ENCODE assay signal across 13 cellular contexts in genomic region chr9:101176384-101176783, GRCh38.
DNase-seq lines count a peak whose midpoint lies in the region; ATAC-seq, FAIRE-seq and TF ChIP-seq lines count a peak whose summit lies in the region.
"Had no signal": no experiment of that assay in that cellular context is flagged by ENCODE, and none has a peak within 500 bp of the region (broad histone marks: within the 10 kb centered on the region; RNA-seq: fewer than 3 reads in every experiment).

No MANE protein-coding gene starts in this region.

- no peaks in the 10 kb centered on the region for H3K4me1 ChIP-seq in K562 (replicated peaks in 1 of 2; ENCODE audit: control insufficient read depth in 2 of 2, insufficient read depth in 2 of 2, low read length in 2 of 2)
- H3K4me1 ChIP-seq in CD8-positive, alpha-beta T cell (ENCODE audit: insufficient read depth, low read length) = no peaks in the 10 kb centered on the region

- no peak overlapping the region for H3K4me2 ChIP-seq in K562 (ENCODE audit: insufficient read depth, low read length)

- in situ Hi-C loops in ACHN (cut with HindIII; ENCODE audit: low pct_ligation_motif_present, low pct_unique_long_range_greater_than_20kb, low sequenced_read_pairs) = no loop called here
- in situ Hi-C loops in K562 (cut with MboI) = no loop called here

- H3K36me3 ChIP-seq in K562 (ENCODE audit: control insufficient read depth, insufficient read depth, low read length) = no peaks in the 10 kb centered on the region
- H3K36me3 ChIP-seq in CD8-positive, alpha-beta T cell (ENCODE audit: insufficient read depth, low read length) = no peaks in the 10 kb centered on the region

- H3K27me3 Mint-ChIP-seq in CD8-positive, alpha-beta T cell (ENCODE audit: low read depth) = peaks cover 3% of the 10 kb centered on the region
- H3K27me3 Mint-ChIP-seq in activated T-helper 1 cell treated with anti-CD3 and anti-CD28 coated beads, Interleukin-12 subunit alpha, Interleukin-12 subunit beta, Interleukin-2, Interleukin-4 antibody, amounts not matched to agents 30 ng/mL and 10 ng/mL and 1 ng/mL, durations not matched to agents 14 hours and 24 hours and 36 hours (ENCODE audit: insufficient read depth) = no peaks in the 10 kb centered on the region

- H3K27ac Mint-ChIP-seq in CD8-positive, alpha-beta T cell = no peak overlapping the region
- H3K27ac Mint-ChIP-seq in activated T-helper 1 cell treated with anti-CD3 and anti-CD28 coated beads, Interleukin-12 subunit alpha, Interleukin-12 subunit beta, Interleukin-2, Interleukin-4 antibody, amounts not matched to agents 30 ng/mL and 10 ng/mL and 1 ng/mL, durations not matched to agents 14 hours and 24 hours and 36 hours = no peak overlapping the region

- no peaks in the 10 kb centered on the region for H3K9me1 ChIP-seq in K562 (ENCODE audit: control insufficient read depth, insufficient read depth, low read length)

- no peak overlapping the region for H2AFZ ChIP-seq in K562 (ENCODE audit: low read depth, low read length)

- H3K9me3 ChIP-seq in K562 (replicated peaks; ENCODE audit: control insufficient read depth, insufficient read depth, low read depth, low read length) = no peaks in the 10 kb centered on the region
- no peaks in the 10 kb centered on the region for H3K9me3 ChIP-seq in CD8-positive, alpha-beta T cell (ENCODE audit: low read length)

- H3K4me3 ChIP-seq in GM12875 (ENCODE audit: low read depth, low read length) (no peak overlapping the region), K562 (no peak overlapping the region)
- no peak overlapping the region for H3K4me3 ChIP-seq in Jurkat, Clone E6-1 (ENCODE audit: low read length)
- no peak overlapping the region for H3K4me3 ChIP-seq in CD8-positive, alpha-beta T cell (ENCODE audit: low read depth, low read length)

- no peak for TF ChIP-seq RAD21 in K562 (CRISPR knock-in tag; conservative IDR thresholded peaks at IDR 0.05 in 1 of 2, IDR thresholded peaks at IDR 0.05 in 1 of 2)

- CTCF ChIA-PET in K562 (lab: Yijun Ruan, JAX; ENCODE audit: low intra/inter-chr PET ratio) = no interaction called here
- CTCF ChIA-PET in CD8-positive, alpha-beta T cell (lab: Charles Lee) = no interaction called here

- 2% methylated on average over 5 of the region's 5 CpGs for WGBS in K562 (ENCODE audit: insufficient coverage, low coverage, missing lambda C conversion rate)

- no peaks in the 10 kb centered on the region for H3K9me3 Mint-ChIP-seq in CD8-positive, alpha-beta T cell
- no peaks in the 10 kb centered on the region for H3K9me3 Mint-ChIP-seq in activated T-helper 1 cell treated with anti-CD3 and anti-CD28 coated beads, Interleukin-12 subunit alpha, Interleukin-12 subunit beta, Interleukin-2, Interleukin-4 antibody, amounts not matched to agents 30 ng/mL and 10 ng/mL and 1 ng/mL, durations not matched to agents 14 hours and 24 hours and 36 hours

- no peaks in the 10 kb centered on the region for H3K36me3 Mint-ChIP-seq in CD8-positive, alpha-beta T cell
- no peaks in the 10 kb centered on the region for H3K36me3 Mint-ChIP-seq in activated T-helper 1 cell treated with anti-CD3 and anti-CD28 coated beads, Interleukin-12 subunit alpha, Interleukin-12 subunit beta, Interleukin-2, Interleukin-4 antibody, amounts not matched to agents 30 ng/mL and 10 ng/mL and 1 ng/mL, durations not matched to agents 14 hours and 24 hours and 36 hours (ENCODE audit: low read depth)

- POLR2A ChIA-PET in K562 (lab: Yijun Ruan, JAX) = no interaction called here
- POLR2A ChIA-PET in CD8-positive, alpha-beta T cell (lab: Charles Lee) = no interaction called here

- no peaks in the 10 kb centered on the region for H4K20me1 ChIP-seq in K562 (replicated peaks; ENCODE audit: control insufficient read depth, insufficient read depth, low read length)

- TF ChIP-seq EP300 in K562 (IDR thresholded peaks at IDR 0.05; ENCODE audit: low read length) = no peak

- intact Hi-C loops in K562 (cut with micrococcal nuclease) = no loop called here
- intact Hi-C loops in CD8-positive, alpha-beta T cell (cut with DNase I, micrococcal nuclease) = no loop called here
- intact Hi-C loops in activated T-helper 1 cell treated with anti-CD3 and anti-CD28 coated beads, Interleukin-12 subunit alpha, Interleukin-12 subunit beta, Interleukin-2, Interleukin-4 antibody, amounts not matched to agents 30 ng/mL and 10 ng/mL and 1 ng/mL, durations not matched to agents 14 hours and 24 hours and 36 hours (cut with micrococcal nuclease) = no loop called here

- ATAC-seq in K562 = no peak
- no peak for ATAC-seq in CD8-positive, alpha-beta T cell

- H3K27ac ChIP-seq in K562 (ENCODE audit: extremely low read depth, low read depth, low read length) = no peak overlapping the region
- H3K27ac ChIP-seq in CD8-positive, alpha-beta T cell (ENCODE audit: low read depth, low read length) = no peak overlapping the region
- H3K27ac ChIP-seq: HL-60, RWPE1 had no signal

- TF ChIP-seq CTCF in GM12875 (IDR thresholded peaks at IDR 0.05; ENCODE audit: borderline replicate concordance, insufficient read depth, low read depth, low read length) (peak; percentile 17; the same call in 1 of the 2 replicates), K562 (IDR thresholded peaks at IDR 0.05 in 2 of 3, conservative IDR thresholded peaks at IDR 0.05 in 1 of 3; ENCODE audit: insufficient read depth in 2 of 3, low read depth in 1 of 3, low read length in 3 of 3) (peak in 2 of 3 experiments; percentile 9 to 28; a peak in 1 of 6 replicates)
- no peak for TF ChIP-seq CTCF in CD8-positive, alpha-beta T cell (IDR thresholded peaks at IDR 0.05)

- no peak overlapping the region for H3K4me3 Mint-ChIP-seq in CD8-positive, alpha-beta T cell
- no peak overlapping the region for H3K4me3 Mint-ChIP-seq in activated T-helper 1 cell treated with anti-CD3 and anti-CD28 coated beads, Interleukin-12 subunit alpha, Interleukin-12 subunit beta, Interleukin-2, Interleukin-4 antibody, amounts not matched to agents 30 ng/mL and 10 ng/mL and 1 ng/mL, durations not matched to agents 14 hours and 24 hours and 36 hours

- no peak for TF ChIP-seq POLR2A in K562 (conservative IDR thresholded peaks at IDR 0.05)

- no peak for FAIRE-seq in K562 (lab: Jason Lieb, UNC)

- no TSS peak for BruUV-seq in K562 (replicated peaks; lab: Mats Ljungman, UMichigan)

- H3K79me2 ChIP-seq in K562 (ENCODE audit: control insufficient read depth, insufficient read depth, low read length) = no peaks in the 10 kb centered on the region

- no peaks in the 10 kb centered on the region for H3K27me3 ChIP-seq in K562 (ENCODE audit: control insufficient read depth in 2 of 2, insufficient read depth in 2 of 2, low read length in 2 of 2)
- H3K27me3 ChIP-seq in CD8-positive, alpha-beta T cell (ENCODE audit: insufficient read depth, low read length) = no peaks in the 10 kb centered on the region

- H3K9ac ChIP-seq in K562 (ENCODE audit: insufficient read depth in 1 of 2, low read depth in 2 of 2, low read length in 2 of 2) = no peak overlapping the region

- DNase-seq in ACHN (peak; percentile 1), K562 (ENCODE audit: extremely low read depth in 1 of 4, low spot score in 3 of 4) (peak in 3 of 4 experiments; percentile 6 to 15 (median 8)), HCEC 1CT (no peak), COLO829 (ENCODE audit: low spot score) (no peak)
- peak; percentile 5 for DNase-seq in Jurkat, Clone E6-1 (ENCODE audit: low read depth, low spot score)
- DNase-seq in CD8-positive, alpha-beta T cell = no peak
- no peak for DNase-seq in activated T-helper 1 cell treated with anti-CD3 and anti-CD28 coated beads, Interleukin-12 subunit alpha, Interleukin-12 subunit beta, Interleukin-2, Interleukin-4 antibody, amounts not matched to agents 30 ng/mL and 10 ng/mL and 1 ng/mL, durations not matched to agents 14 hours and 24 hours and 36 hours (ENCODE audit: low spot score)
- DNase-seq: activated gamma-delta T cell, NCI-H446, T1000 had no signal

- no peaks in the 10 kb centered on the region for H3K4me1 Mint-ChIP-seq in CD8-positive, alpha-beta T cell (ENCODE audit: low read depth)
- H3K4me1 Mint-ChIP-seq in activated T-helper 1 cell treated with anti-CD3 and anti-CD28 coated beads, Interleukin-12 subunit alpha, Interleukin-12 subunit beta, Interleukin-2, Interleukin-4 antibody, amounts not matched to agents 30 ng/mL and 10 ng/mL and 1 ng/mL, durations not matched to agents 14 hours and 24 hours and 36 hours (ENCODE audit: low read depth) = no peaks in the 10 kb centered on the region

TF ChIP-seq in K562, 482 proteins besides CTCF, POLR2A, EP300 and RAD21 (continues in another document):
- no peak for TF ChIP-seq ZFP91 (CRISPR knock-in tag; IDR thresholded peaks at IDR 0.05)
- no peak for TF ChIP-seq YY1 (IDR thresholded peaks at IDR 0.05; ENCODE audit: borderline replicate concordance in 1 of 3, control insufficient read depth in 1 of 3, extremely low read depth in 1 of 3, insufficient read depth in 3 of 3, insufficient read length in 1 of 3, insufficient replicate concordance in 2 of 3, low read depth in 1 of 3, low read length in 2 of 3)
- TF ChIP-seq ZEB2 (IDR thresholded peaks at IDR 0.05) = no peak
- TF ChIP-seq ZNF282 (CRISPR knock-in tag; IDR thresholded peaks at IDR 0.05) = no peak
- no peak for TF ChIP-seq BHLHE40 (IDR thresholded peaks at IDR 0.05; ENCODE audit: low read length)
- TF ChIP-seq LARP7 (IDR thresholded peaks at IDR 0.05) = no peak

Comparison
In these comparisons a context has a peak if more than half of its experiments do, and no peak if none do; other contexts are left out.
1. DNase-seq: peak in ACHN (single experiment), Jurkat, Clone E6-1 (single experiment) and K562 (3 of 4); none in CD8-positive, alpha-beta T cell (0 of 7), HCEC 1CT (single experiment), COLO829 (single experiment) and activated T-helper 1 cell treated with anti-CD3 and anti-CD28 coated beads, Interleukin-12 subunit alpha, Interleukin-12 subunit beta, Interleukin-2, Interleukin-4 antibody, amounts not matched to agents 30 ng/mL and 10 ng/mL and 1 ng/mL, durations not matched to agents 14 hours and 24 hours and 36 hours (single experiment).